ENCODE assay signal across 10 cellular contexts in genomic region chr6:2818593-2818992, GRCh38. TPM values are rescaled to one million over a fixed set of nuclear protein-coding genes. Genes with fewer than 3 reads are reported as not detected.
DNase-seq lines count a peak whose midpoint lies in the region; ATAC-seq, FAIRE-seq and TF ChIP-seq lines count a peak whose summit lies in the region.
"Had no signal": no experiment of that assay in that cellular context is flagged by ENCODE, and none has a peak within 500 bp of the region (broad histone marks: within the 10 kb centered on the region; RNA-seq: fewer than 3 reads in every experiment).

No MANE protein-coding gene starts in this region.

- H2AFZ ChIP-seq in H9 (ENCODE audit: low read length) = no peak overlapping the region

- peak overlapping the region; percentile 29 to 39 for H3K9ac ChIP-seq in kidney (ENCODE audit: low read length in 2 of 2)
- H3K9ac ChIP-seq in H9 (ENCODE audit: extremely low read depth, insufficient read length, low read length) = no peak overlapping the region

- H3K4me3 ChIP-seq in bronchial epithelial cell (ENCODE audit: low read depth, low read length) = no peak overlapping the region
- peak overlapping the region; percentile 42 to 48 for H3K4me3 ChIP-seq in kidney (ENCODE audit: low read length in 2 of 2)
- H3K4me3 ChIP-seq: lung had no signal

- WGBS in H9 (ENCODE audit: extremely low coverage, insufficient read length, low lambda C conversion rate) = no CpG with 5 or more reads among the region's 3 CpGs

- peaks cover 37% of the 10 kb centered on the region for H3K9me3 Mint-ChIP-seq in activated T-helper 2 cell treated with anti-CD3 and anti-CD28 coated beads, Interferon-gamma antibody, Interleukin-2, Interleukin-4, amounts not matched to agents 10 μg/mL and 5 μg/mL and 100 μg/mL, durations not matched to agents 14 hours and 24 hours and 36 hours
- H3K9me3 Mint-ChIP-seq in H9 = peaks cover 14 to 15% of the 10 kb centered on the region in 2 experiments

- no peak overlapping the region for H4K5ac ChIP-seq in H9 (ENCODE audit: insufficient read length, low read depth, low read length)

- no peak overlapping the region for H2BK20ac ChIP-seq in H9 (ENCODE audit: low read depth, low read length, poor library complexity, severe bottlenecking)

- H3K56ac ChIP-seq in H9 (ENCODE audit: insufficient read length, low read depth, low read length) = no peak overlapping the region

- no peak overlapping the region for H3K27ac Mint-ChIP-seq in activated T-helper 2 cell treated with anti-CD3 and anti-CD28 coated beads, Interferon-gamma antibody, Interleukin-2, Interleukin-4, amounts not matched to agents 10 μg/mL and 5 μg/mL and 100 μg/mL, durations not matched to agents 14 hours and 24 hours and 36 hours
- no peak overlapping the region for H3K27ac Mint-ChIP-seq in H9

- H3K4me1 Mint-ChIP-seq in activated T-helper 2 cell treated with anti-CD3 and anti-CD28 coated beads, Interferon-gamma antibody, Interleukin-2, Interleukin-4, amounts not matched to agents 10 μg/mL and 5 μg/mL and 100 μg/mL, durations not matched to agents 14 hours and 24 hours and 36 hours (ENCODE audit: low read depth) = peaks cover 33% of the 10 kb centered on the region
- no peaks in the 10 kb centered on the region for H3K4me1 Mint-ChIP-seq in H9

- H3K14ac ChIP-seq in H9 (ENCODE audit: insufficient read depth, low read length) = no peak overlapping the region

- no peak overlapping the region for H3K4me3 Mint-ChIP-seq in activated T-helper 2 cell treated with anti-CD3 and anti-CD28 coated beads, Interferon-gamma antibody, Interleukin-2, Interleukin-4, amounts not matched to agents 10 μg/mL and 5 μg/mL and 100 μg/mL, durations not matched to agents 14 hours and 24 hours and 36 hours (ENCODE audit: low read depth)
- no peak overlapping the region for H3K4me3 Mint-ChIP-seq in H9

- DNase-seq in M059J (ENCODE audit: low read depth) = peak; percentile 61
- peak; percentile 85 for DNase-seq in bronchial epithelial cell (ENCODE audit: low read depth)
- no peak for DNase-seq in kidney
- DNase-seq in stromal cell of bone marrow (ENCODE audit: low read depth) = peak; percentile 53
- no peak for DNase-seq in activated T-helper 2 cell treated with anti-CD3 and anti-CD28 coated beads, Interferon-gamma antibody, Interleukin-2, Interleukin-4, amounts not matched to agents 10 μg/mL and 5 μg/mL and 100 μg/mL, durations not matched to agents 14 hours and 24 hours and 36 hours (ENCODE audit: low spot score)
- DNase-seq in activated CD4-positive, CD25-positive, alpha-beta regulatory T cell (lab: John Stamatoyannopoulos, UW) = no peak
- DNase-seq in H9 = no peak

- H2BK5ac ChIP-seq in H9 (ENCODE audit: insufficient read length, low read length) = no peak overlapping the region

- H3K4ac ChIP-seq in H9 (ENCODE audit: low read depth, low read length) = no peak overlapping the region

- no peak for ATAC-seq in GM21529 (IDR thresholded peaks at IDR 0.05; ENCODE audit: unreplicated experiment)

- H3K4me1 ChIP-seq in kidney (ENCODE audit: control insufficient read depth in 1 of 2, insufficient read depth in 1 of 2, low read depth in 1 of 2, low read length in 2 of 2) (peaks cover 16 to 19% of the 10 kb centered on the region in 2 donors), H9 (ENCODE audit: insufficient read depth, low read length) (no peaks in the 10 kb centered on the region)

- peak overlapping the region; percentile 84 to 91 for H3K27ac ChIP-seq in kidney (ENCODE audit: low read depth in 2 of 2, low read length in 2 of 2)
- H3K27ac ChIP-seq in H9 (ENCODE audit: insufficient read length, low read depth, low read length) = no peak overlapping the region

- H3K23me2 ChIP-seq in H9 (ENCODE audit: insufficient read length, low read depth, low read length, poor library complexity, severe bottlenecking) = no peaks in the 10 kb centered on the region

- H4K91ac ChIP-seq in H9 (ENCODE audit: insufficient read length, low read depth, low read length) = no peak overlapping the region

- no peaks in the 10 kb centered on the region for H4K20me1 ChIP-seq in H9 (ENCODE audit: control insufficient read depth, insufficient read depth, insufficient read length)

- FAIRE-seq in bronchial epithelial cell (lab: Jason Lieb, UNC) (no peak), kidney (lab: Jason Lieb, UNC) (no peak)
- FAIRE-seq: GM12891 had no signal

- no peak overlapping the region for H2BK12ac ChIP-seq in H9 (ENCODE audit: insufficient read length, low read depth, low read length)

- H2BK120ac ChIP-seq in H9 (ENCODE audit: low read depth, low read length, poor library complexity, severe bottlenecking) = no peak overlapping the region

- no peak overlapping the region for H3K23ac ChIP-seq in H9 (ENCODE audit: insufficient read length, low read depth, low read length)

- no peak overlapping the region for H2AK5ac ChIP-seq in H9 (ENCODE audit: insufficient read length, low read length)

- H3K27me3 Mint-ChIP-seq in activated T-helper 2 cell treated with anti-CD3 and anti-CD28 coated beads, Interferon-gamma antibody, Interleukin-2, Interleukin-4, amounts not matched to agents 10 μg/mL and 5 μg/mL and 100 μg/mL, durations not matched to agents 14 hours and 24 hours and 36 hours (ENCODE audit: low read depth) = no peaks in the 10 kb centered on the region
- H3K27me3 Mint-ChIP-seq in H9 (ENCODE audit: low read depth) = no peaks in the 10 kb centered on the region

- no peak overlapping the region for H3K4me2 ChIP-seq in H9 (ENCODE audit: insufficient read depth, insufficient read length, low read length)

- peaks cover 29% of the 10 kb centered on the region for H3K36me3 Mint-ChIP-seq in activated T-helper 2 cell treated with anti-CD3 and anti-CD28 coated beads, Interferon-gamma antibody, Interleukin-2, Interleukin-4, amounts not matched to agents 10 μg/mL and 5 μg/mL and 100 μg/mL, durations not matched to agents 14 hours and 24 hours and 36 hours (ENCODE audit: low read depth)
- peaks cover 0 to 9% (median 1%) of the 10 kb centered on the region in 3 experiments; a peak in 4 of 7 replicates for H3K36me3 Mint-ChIP-seq in H9 (ENCODE audit: insufficient read depth in 1 of 3, low read depth in 3 of 3)

- no peak overlapping the region for H3K18ac ChIP-seq in H9 (ENCODE audit: insufficient read length, low read depth, low read length)

- H3K9me3 ChIP-seq in kidney (ENCODE audit: control insufficient read depth in 1 of 2, low read length in 2 of 2) = peaks cover 0 to 6% of the 10 kb centered on the region in 2 donors
- H3K9me3 ChIP-seq in H9 (ENCODE audit: control insufficient read depth, low read depth, low read length) = no peaks in the 10 kb centered on the region

- no peaks in the 10 kb centered on the region for H3K79me2 ChIP-seq in H9 (ENCODE audit: insufficient read depth, low read length)

- no peaks in the 10 kb centered on the region for H3K36me3 ChIP-seq in bronchial epithelial cell (ENCODE audit: control insufficient read depth, insufficient read depth, low read length)
- no peaks in the 10 kb centered on the region for H3K36me3 ChIP-seq in kidney (ENCODE audit: control insufficient read depth in 1 of 2, insufficient read depth in 2 of 2, low read length in 2 of 2)

- TF ChIP-seq CTCF in bronchial epithelial cell (IDR thresholded peaks at IDR 0.05; ENCODE audit: insufficient read depth, low read length, severe bottlenecking) (no peak), kidney (IDR thresholded peaks at IDR 0.05; ENCODE audit: borderline replicate concordance, extremely low read depth, insufficient read depth) (no peak), H9 (conservative IDR thresholded peaks at IDR 0.05) (no peak)

- H3T11ph ChIP-seq in H9 (ENCODE audit: low read length) = no peak overlapping the region

- intact Hi-C loops in kidney (cut with DNase I) = no loop called here
- intact Hi-C loops in activated T-helper 2 cell treated with anti-CD3 and anti-CD28 coated beads, Interferon-gamma antibody, Interleukin-2, Interleukin-4, amounts not matched to agents 10 μg/mL and 5 μg/mL and 100 μg/mL, durations not matched to agents 14 hours and 24 hours and 36 hours (cut with micrococcal nuclease) = loop anchor here (2.0 kb wide), 1 partner anchor 18 kb away; no protein-coding TSS in a partner anchor

- H4K8ac ChIP-seq in H9 (replicated peaks; ENCODE audit: insufficient read length, low read depth, low read length) = no peak overlapping the region

- H3K79me1 ChIP-seq in H9 (ENCODE audit: insufficient read depth, low read depth, low read length, poor library complexity, severe bottlenecking) = no peaks in the 10 kb centered on the region

- no peak overlapping the region for H2BK15ac ChIP-seq in H9 (ENCODE audit: low read depth, low read length)

- no peaks in the 10 kb centered on the region for H3K27me3 ChIP-seq in bronchial epithelial cell (ENCODE audit: control insufficient read depth, insufficient read depth, low read length)
- H3K27me3 ChIP-seq in H9 (ENCODE audit: insufficient read depth, low read length) = no peaks in the 10 kb centered on the region

RNA-seq across cellular contexts. Expression of gene SERPINB1, which starts 23.1 kb away (rescaled TPM):
- total RNA-seq in M059J (2014; rRNA removed; shearing (Covaris generic)) = 1.5 and 3.9 TPM in 2 replicates
- total RNA-seq in bronchial epithelial cell (142 and 372 TPM in 2 replicates), kidney (86.4 TPM), H9 (2021) (18.4 and 20.5 TPM in 2 replicates)
- polyA plus RNA-seq in kidney (ENCODE audit: insufficient read depth, low read depth, low replicate concordance) = 37.4 TPM
- total RNA-seq in activated T-helper 2 cell treated with anti-CD3 and anti-CD28 coated beads, Interferon-gamma antibody, Interleukin-2, Interleukin-4, amounts not matched to agents 10 μg/mL and 5 μg/mL and 100 μg/mL, durations not matched to agents 14 hours and 24 hours and 36 hours = 102 and 103 TPM in 2 replicates

RNA-seq across cellular contexts. Expression of gene WRNIP1, which starts 53.4 kb away (rescaled TPM):
- 52.1 and 103 TPM in 2 replicates for total RNA-seq in M059J (2014; rRNA removed; shearing (Covaris generic))
- total RNA-seq in bronchial epithelial cell = 47.9 and 58.4 TPM in 2 replicates
- 38.0 TPM for total RNA-seq in kidney
- 46.3 TPM for polyA plus RNA-seq in kidney (ENCODE audit: insufficient read depth, low read depth, low replicate concordance)
- 47.2 and 47.8 TPM in 2 replicates for total RNA-seq in activated T-helper 2 cell treated with anti-CD3 and anti-CD28 coated beads, Interferon-gamma antibody, Interleukin-2, Interleukin-4, amounts not matched to agents 10 μg/mL and 5 μg/mL and 100 μg/mL, durations not matched to agents 14 hours and 24 hours and 36 hours
- total RNA-seq in H9 (2021) = 38.1 and 40.0 TPM in 2 replicates

Comparison
In these comparisons a context has a peak if more than half of its experiments do, and no peak if none do; other contexts are left out.
1. DNase-seq: peak in M059J (single experiment), bronchial epithelial cell (single experiment) and stromal cell of bone marrow (single experiment); none in kidney (single experiment), activated T-helper 2 cell treated with anti-CD3 and anti-CD28 coated beads, Interferon-gamma antibody, Interleukin-2, Interleukin-4, amounts not matched to agents 10 μg/mL and 5 μg/mL and 100 μg/mL, durations not matched to agents 14 hours and 24 hours and 36 hours (single experiment), activated CD4-positive, CD25-positive, alpha-beta regulatory T cell (0 of 4) and H9 (single experiment).